ENCODE assay signal across 8 cellular contexts in the genomic region with DNA sequence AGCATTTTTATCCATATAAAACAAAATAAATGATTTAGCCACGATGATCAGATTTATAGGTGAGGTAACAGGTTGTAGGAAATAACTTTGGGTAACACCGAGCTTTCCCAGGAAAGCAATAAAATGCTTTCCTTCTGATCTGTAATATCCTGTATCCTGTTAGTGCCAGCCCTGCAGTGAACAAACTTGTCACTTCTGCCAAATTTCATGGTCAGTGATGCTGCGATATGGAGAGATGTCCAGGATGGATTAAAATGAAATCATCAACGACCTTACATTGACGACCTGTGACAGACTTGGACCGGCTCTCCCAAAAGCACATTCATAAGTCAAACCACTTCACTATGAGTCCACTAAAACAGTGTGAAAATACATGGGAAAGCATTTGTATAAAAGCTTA.
"Had no signal": no experiment of that assay in that cellular context is flagged by ENCODE, and none has a peak within 500 bp of the region (broad histone marks: within the 10 kb centered on the region; RNA-seq: fewer than 3 reads in every experiment).

No MANE protein-coding gene starts in this region.

- ATAC-seq: GM12878 had no signal

- H3K4me3 ChIP-seq: GM12878 had no signal

- FAIRE-seq: G401.6, GM12878, GM12891, GM12892, GM18507, GM19239 had no signal

- DNase-seq: GDM1, GF-D8 had no signal
